ENCODE assay signal across 7 cellular contexts in the genomic region with DNA sequence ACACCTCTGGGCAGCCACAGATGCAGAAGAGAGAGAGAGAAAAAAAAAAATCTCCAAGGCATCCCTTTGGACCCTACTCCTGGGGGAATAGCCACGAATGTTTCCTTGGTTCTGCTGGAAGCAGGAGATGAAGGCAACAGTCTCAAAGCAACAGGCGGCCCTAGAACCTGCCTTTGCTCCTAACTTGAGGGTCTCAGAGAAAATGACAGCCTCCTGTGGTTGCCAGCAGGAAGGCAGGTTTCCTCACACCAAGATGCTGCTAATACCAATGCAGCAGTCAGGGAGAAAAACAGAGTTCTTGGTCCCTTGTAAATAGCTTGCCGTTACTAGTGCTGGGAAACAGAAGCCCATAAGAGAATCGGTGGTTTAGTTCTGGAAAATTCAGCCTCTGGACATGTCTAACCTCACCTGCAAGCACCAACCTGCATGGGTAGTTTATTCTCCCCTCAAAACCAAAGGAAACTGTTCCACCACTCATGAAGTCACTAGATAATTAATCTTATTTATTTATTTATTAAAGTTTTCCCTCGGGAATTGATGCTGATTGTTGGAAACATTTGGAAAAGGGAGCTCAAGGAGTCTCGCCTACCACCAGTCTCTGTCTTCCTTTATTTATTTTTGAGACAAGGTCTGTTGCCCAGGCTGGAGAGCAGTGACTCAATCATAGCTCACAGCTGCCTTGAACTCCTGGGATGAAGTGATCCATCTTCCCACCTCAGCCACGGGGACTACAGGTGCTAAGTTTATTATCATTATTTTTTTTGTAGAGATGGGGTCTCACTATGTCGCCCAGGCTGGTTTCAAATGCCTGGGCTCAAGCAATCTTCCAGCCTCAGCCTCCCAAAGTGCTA. TPM values are rescaled to one million over a fixed set of nuclear protein-coding genes. Genes with fewer than 3 reads are reported as not detected.
DNase-seq lines count a peak whose midpoint lies in the region; ATAC-seq, FAIRE-seq and TF ChIP-seq lines count a peak whose summit lies in the region.

No MANE protein-coding gene starts in this region.

- DNase-seq in RWPE1 (ENCODE audit: low spot score): no peak
- DNase-seq in globus pallidus (ENCODE audit: low spot score): peak; percentile 58
- no peak for DNase-seq in skeletal muscle cell (ENCODE audit: low read depth)
- no peak for DNase-seq in effector CD8-positive, alpha-beta T cell (lab: John Stamatoyannopoulos, UW)
- no peak for DNase-seq in frontal cortex (ENCODE audit: low spot score in 2 of 2)

- FAIRE-seq in frontal cortex (lab: Jason Lieb, UNC): no peak

- H3K4me3 ChIP-seq in skeletal muscle cell (ENCODE audit: low read depth, low read length): peak overlapping the region; percentile 44

- peak overlapping the region; percentile 65 for H3K27ac ChIP-seq in RWPE1

- TF ChIP-seq CTCF in RWPE1 (conservative IDR thresholded peaks at IDR 0.05; ENCODE audit: low read depth): no peak

- ATAC-seq in GM18519 (IDR thresholded peaks at IDR 0.05; ENCODE audit: low FRiP score, unreplicated experiment) (peak; percentile 43), HG02798 (IDR thresholded peaks at IDR 0.05; ENCODE audit: poor library complexity, unreplicated experiment) (no peak)

- POLR2A ChIA-PET in RWPE1 (lab: Yijun Ruan, JAX; ENCODE audit: low non-redundant PET): no interaction called here

- CTCF ChIA-PET in RWPE1 (lab: Yijun Ruan, JAX): no interaction called here

RNA-seq across cellular contexts. Expression of gene FRMD4B, which starts 0.9 kb away (rescaled TPM):
- total RNA-seq in frontal cortex: 72.2 TPM
